12 cellular contexts compared by ENCODE assay signal in the genomic region with DNA sequence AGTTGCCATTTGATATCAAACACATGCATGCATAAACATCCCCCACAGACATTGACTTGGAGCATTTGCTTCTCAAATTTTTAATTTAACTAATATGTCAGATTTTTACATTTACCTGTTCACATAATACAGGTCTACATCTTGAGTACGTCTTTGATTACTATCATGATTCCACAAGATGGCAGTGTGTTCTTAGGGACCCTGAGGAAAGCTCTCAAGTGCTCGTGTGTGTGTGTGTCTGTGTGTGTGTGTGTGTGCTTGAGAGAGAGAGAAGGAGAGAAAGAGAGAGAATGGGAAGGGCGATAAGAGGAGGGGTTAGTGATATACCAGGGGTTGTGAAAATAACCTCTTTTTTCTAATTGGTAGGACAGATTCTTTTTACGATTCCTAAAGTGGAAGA.
DNase-seq lines count a peak whose midpoint lies in the region; ATAC-seq and TF ChIP-seq lines count a peak whose summit lies in the region.
"Had no signal": no experiment of that assay in that cellular context is flagged by ENCODE, and none has a peak within 500 bp of the region (broad histone marks: within the 10 kb centered on the region; RNA-seq: fewer than 3 reads in every experiment).

No MANE protein-coding gene starts in this region.

- intact Hi-C loops in transverse colon (cut with DNase I; ENCODE audit: low total_unique reads) = no loop called here

- CTCF ChIA-PET in HEK293 (lab: Yijun Ruan, JAX) = interaction anchor here (1.1 to 2.1 kb wide), 3 partner anchors 11 to 15 kb away, joined by 3 to 8 read pairs (median 7); no protein-coding TSS in a partner anchor

- H3F3A ChIP-seq in DOHH2 (ENCODE audit: control insufficient read depth, insufficient read depth) = no peaks in the 10 kb centered on the region

- 0 to 32% methylated on average over 1 to 4 of the region's 4 CpGs for whole genome bisulfite sequencing in endodermal cell (ENCODE audit: insufficient coverage in 1 of 2, insufficient read length in 1 of 2), 2 experiments
- 10 to 17% methylated on average over 4 of the region's 4 CpGs for WGBS in transverse colon (ENCODE audit: low coverage in 1 of 2), 2 donors

- no peaks in the 10 kb centered on the region for H3K36me3 ChIP-seq in DOHH2 (ENCODE audit: control insufficient read depth, low read length)
- no peaks in the 10 kb centered on the region for H3K36me3 ChIP-seq in HEK293 (ENCODE audit: control insufficient read depth in 2 of 2, insufficient read depth in 1 of 2, low read length in 2 of 2)
- H3K36me3 ChIP-seq in endodermal cell (ENCODE audit: control insufficient read depth, insufficient read depth, low read length) = no peaks in the 10 kb centered on the region
- H3K36me3 ChIP-seq in transverse colon = no peaks in the 10 kb centered on the region
- H3K36me3 ChIP-seq: ovary, upper lobe of right lung had no signal

- peak; percentile 14 for TF ChIP-seq CTCF in DOHH2 (IDR thresholded peaks at IDR 0.05; ENCODE audit: low read depth, low read length, poor library complexity, severe bottlenecking)
- peak; percentile 44; the same call in 1 of the 2 replicates for TF ChIP-seq CTCF in HEK293 (tag by site-specific recombination; IDR thresholded peaks at IDR 0.05)
- 0 out of 2 replicates have a peak, but pooled peaks have one; percentile 27 for TF ChIP-seq CTCF in VCaP (conservative IDR thresholded peaks at IDR 0.05)
- peak; percentile 22 for TF ChIP-seq CTCF in endodermal cell (conservative IDR thresholded peaks at IDR 0.05)
- no peak for TF ChIP-seq CTCF in transverse colon (IDR thresholded peaks at IDR 0.05)

- H3K9me3 ChIP-seq in DOHH2 (ENCODE audit: control insufficient read depth, insufficient read depth, low read length) = peaks cover 7% of the 10 kb centered on the region; the same call in 1 of the 2 replicates
- H3K9me3 ChIP-seq in HEK293 (ENCODE audit: control insufficient read depth, insufficient read depth, low read depth, low read length) = no peaks in the 10 kb centered on the region
- H3K9me3 ChIP-seq in endodermal cell (ENCODE audit: control insufficient read depth, low read length) = no peaks in the 10 kb centered on the region
- no peaks in the 10 kb centered on the region for H3K9me3 ChIP-seq in transverse colon
- H3K9me3 ChIP-seq: ovary, upper lobe of right lung had no signal

- H3K79me2 ChIP-seq in DOHH2 (ENCODE audit: control insufficient read depth, low read length) = no peaks in the 10 kb centered on the region

- H3K4me1 ChIP-seq in DOHH2 (ENCODE audit: control insufficient read depth, low read length) (no peaks in the 10 kb centered on the region), HEK293 (ENCODE audit: control insufficient read depth, insufficient read depth, low read length) (no peaks in the 10 kb centered on the region), endodermal cell (ENCODE audit: control insufficient read depth, insufficient read depth, low read length) (no peaks in the 10 kb centered on the region), transverse colon (no peaks in the 10 kb centered on the region)
- H3K4me1 ChIP-seq: upper lobe of right lung had no signal

- no peaks in the 10 kb centered on the region for H3K4me1 Mint-ChIP-seq in endodermal cell

- H4K20me1 ChIP-seq in DOHH2 (ENCODE audit: control insufficient read depth, insufficient read depth, low read depth, low read length) = no peaks in the 10 kb centered on the region

- H3K4me2 ChIP-seq in DOHH2 (ENCODE audit: low read length) = no peak overlapping the region

- H3K9me3 Mint-ChIP-seq in endodermal cell = no peaks in the 10 kb centered on the region

- no peak for TF ChIP-seq EP300 in transverse colon (IDR thresholded peaks at IDR 0.05; ENCODE audit: low read depth)

- peaks cover 42% of the 10 kb centered on the region for H3K27me3 Mint-ChIP-seq in endodermal cell (ENCODE audit: insufficient read depth)

- H3K4me3 ChIP-seq in DOHH2 (ENCODE audit: low read length) (no peak overlapping the region), HEK293 (ENCODE audit: low read depth, low read length) (no peak overlapping the region), endodermal cell (ENCODE audit: low read length) (no peak overlapping the region), transverse colon (no peak overlapping the region)
- H3K4me3 ChIP-seq: ovary, upper lobe of right lung had no signal

- H3K9me2 ChIP-seq in DOHH2 (replicated peaks; ENCODE audit: control insufficient read depth, low read length) = no peaks in the 10 kb centered on the region

- peaks cover 9% of the 10 kb centered on the region for H3K27me3 ChIP-seq in DOHH2 (ENCODE audit: control insufficient read depth, low read length)
- peaks cover 39% of the 10 kb centered on the region for H3K27me3 ChIP-seq in endodermal cell (ENCODE audit: control insufficient read depth, insufficient read depth, low read length, poor library complexity, severe bottlenecking)
- peaks cover 5% of the 10 kb centered on the region for H3K27me3 ChIP-seq in transverse colon
- H3K27me3 ChIP-seq: ovary, upper lobe of right lung had no signal

- no peak for TF ChIP-seq POLR2A in transverse colon (IDR thresholded peaks at IDR 0.05)

- POLR2A ChIA-PET in HEK293 (lab: Yijun Ruan, JAX) = interaction anchor here (0.7 kb wide), 1 partner anchor 47 kb away, joined by 3 read pairs; no protein-coding TSS in a partner anchor

- no peak overlapping the region for H3K4me3 Mint-ChIP-seq in endodermal cell

- ATAC-seq in GM21529 (IDR thresholded peaks at IDR 0.05; ENCODE audit: unreplicated experiment) (no peak), HG03159 (IDR thresholded peaks at IDR 0.05; ENCODE audit: unreplicated experiment) (no peak)
- ATAC-seq: upper lobe of right lung had no signal

- H3K27ac ChIP-seq in DOHH2 (ENCODE audit: low read depth, low read length) (no peak overlapping the region), HEK293 (ENCODE audit: extremely low read depth, low read depth, low read length) (no peak overlapping the region), VCaP (no peak overlapping the region), endodermal cell (ENCODE audit: low read depth, low read length) (no peak overlapping the region), transverse colon (no peak overlapping the region)
- H3K27ac ChIP-seq: ovary, upper lobe of right lung had no signal

- DNase-seq in endodermal cell = peak; percentile 58
- no peak for DNase-seq in stimulated activated CD4-positive, alpha-beta T cell treated with anti-CD3 and anti-CD28 coated beads, Interleukin-1b, Interleukin-23, amount 100 ng/mL, for 48 hours
- DNase-seq in transverse colon = no peak
- DNase-seq: NCI-H1092, NCI-H446 treated with DMSO at 0.1 percent for 48 hours, ovary, upper lobe of right lung had no signal

- no peaks in the 10 kb centered on the region for H3K36me3 Mint-ChIP-seq in endodermal cell (ENCODE audit: low read depth)

- H3K27ac Mint-ChIP-seq in endodermal cell = no peak overlapping the region

- no peak overlapping the region for H3K9ac ChIP-seq in endodermal cell (ENCODE audit: extremely low read depth, low read length, poor library complexity, severe bottlenecking)

- in situ Hi-C loops in transverse colon (cut with MboI; ENCODE audit: low pct_ligation_motif_present in 1 of 4, low pct_unique_long_range_greater_than_20kb in 1 of 4, low sequenced_read_pairs in 3 of 4) = no loop called here

TF ChIP-seq in HEK293, 187 proteins besides CTCF, POLR2A, EP300 and RAD21:
- TF ChIP-seq ZNF404 (tag by site-specific recombination; IDR thresholded peaks at IDR 0.05) (no peak), MZF1 (tag by site-specific recombination; IDR thresholded peaks at IDR 0.05; ENCODE audit: borderline replicate concordance) (no peak), ZNF664 (tag by site-specific recombination; IDR thresholded peaks at IDR 0.05) (no peak), ZNF114 (tag by site-specific recombination; IDR thresholded peaks at IDR 0.05) (no peak), ZNF449 (tag by site-specific recombination; IDR thresholded peaks at IDR 0.05) (no peak), ZSCAN23 (tag by site-specific recombination; IDR thresholded peaks at IDR 0.05) (no peak), ZNF544 (tag by site-specific recombination; IDR thresholded peaks at IDR 0.05) (no peak)
- TF ChIP-seq, protein P1, sequence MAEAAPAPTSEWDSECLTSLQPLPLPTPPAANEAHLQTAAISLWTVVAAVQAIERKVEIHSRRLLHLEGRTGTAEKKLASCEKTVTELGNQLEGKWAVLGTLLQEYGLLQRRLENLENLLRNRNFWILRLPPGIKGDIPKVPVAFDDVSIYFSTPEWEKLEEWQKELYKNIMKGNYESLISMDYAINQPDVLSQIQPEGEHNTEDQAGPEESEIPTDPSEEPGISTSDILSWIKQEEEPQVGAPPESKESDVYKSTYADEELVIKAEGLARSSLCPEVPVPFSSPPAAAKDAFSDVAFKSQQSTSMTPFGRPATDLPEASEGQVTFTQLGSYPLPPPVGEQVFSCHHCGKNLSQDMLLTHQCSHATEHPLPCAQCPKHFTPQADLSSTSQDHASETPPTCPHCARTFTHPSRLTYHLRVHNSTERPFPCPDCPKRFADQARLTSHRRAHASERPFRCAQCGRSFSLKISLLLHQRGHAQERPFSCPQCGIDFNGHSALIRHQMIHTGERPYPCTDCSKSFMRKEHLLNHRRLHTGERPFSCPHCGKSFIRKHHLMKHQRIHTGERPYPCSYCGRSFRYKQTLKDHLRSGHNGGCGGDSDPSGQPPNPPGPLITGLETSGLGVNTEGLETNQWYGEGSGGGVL (tag by site-specific recombination; IDR thresholded peaks at IDR 0.05) = 0 out of 2 replicates have a peak, but pooled peaks have one; percentile 15
- TF ChIP-seq, protein P2, sequence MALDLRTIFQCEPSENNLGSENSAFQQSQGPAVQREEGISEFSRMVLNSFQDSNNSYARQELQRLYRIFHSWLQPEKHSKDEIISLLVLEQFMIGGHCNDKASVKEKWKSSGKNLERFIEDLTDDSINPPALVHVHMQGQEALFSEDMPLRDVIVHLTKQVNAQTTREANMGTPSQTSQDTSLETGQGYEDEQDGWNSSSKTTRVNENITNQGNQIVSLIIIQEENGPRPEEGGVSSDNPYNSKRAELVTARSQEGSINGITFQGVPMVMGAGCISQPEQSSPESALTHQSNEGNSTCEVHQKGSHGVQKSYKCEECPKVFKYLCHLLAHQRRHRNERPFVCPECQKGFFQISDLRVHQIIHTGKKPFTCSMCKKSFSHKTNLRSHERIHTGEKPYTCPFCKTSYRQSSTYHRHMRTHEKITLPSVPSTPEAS (tag by site-specific recombination; IDR thresholded peaks at IDR 0.05) = peak; percentile 83
TF ChIP-seq in HEK293: peak in this region for 2.

Comparison
In these comparisons a context has a peak if more than half of its experiments do, and no peak if none do; other contexts are left out.
1. CTCF ChIP-seq: peak in DOHH2 (single experiment), HEK293 (single experiment), VCaP (single experiment) and endodermal cell (single experiment); none in transverse colon (0 of 5).